Comparison of ENCODE assay signal across 1 cellular context in the genomic region with DNA sequence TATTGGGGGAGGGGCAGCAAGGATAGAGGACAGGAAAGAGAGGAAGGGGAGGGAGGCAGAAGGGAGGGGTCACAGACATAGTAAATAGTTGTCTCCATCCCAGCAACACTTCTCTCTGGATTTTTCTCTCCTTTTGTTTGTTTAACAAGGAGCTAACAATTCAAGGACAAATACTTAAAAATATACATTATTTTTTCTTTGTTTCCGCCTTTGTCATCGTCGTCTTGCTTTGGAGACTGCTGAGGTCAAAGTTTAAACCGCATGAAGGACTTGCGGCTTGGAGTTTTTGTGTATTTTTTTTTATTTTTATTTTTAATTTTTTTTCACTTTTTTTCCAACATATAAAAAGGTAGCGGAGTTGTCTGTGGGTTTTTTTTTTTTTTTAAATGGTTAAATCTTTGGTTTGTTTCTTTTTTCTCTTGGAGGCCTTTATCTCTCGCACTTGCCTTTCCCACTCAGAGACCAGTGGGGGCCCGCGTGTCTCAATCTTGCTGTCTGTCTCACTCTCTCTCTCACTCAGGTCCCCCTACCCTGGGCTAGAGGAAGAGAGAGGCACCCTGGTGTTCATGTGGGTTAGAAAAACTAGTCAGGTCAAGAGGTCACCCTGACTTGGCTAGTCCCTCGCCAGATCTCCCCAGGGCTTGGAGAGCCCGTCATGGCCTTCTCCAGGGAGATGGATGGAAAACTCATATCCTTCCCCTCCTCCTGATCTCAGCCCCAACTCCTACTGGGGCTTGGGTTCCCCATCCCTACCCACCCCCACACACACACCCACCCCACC.
TF ChIP-seq lines count a peak whose summit lies in the region.

No MANE protein-coding gene starts in this region.

TF ChIP-seq in GM12891, 5 proteins besides CTCF, POLR2A, EP300 and RAD21:
- TF ChIP-seq POLR2AphosphoS5 (IDR thresholded peaks at IDR 0.05; ENCODE audit: low read depth, low read length) (no peak), POU2F2 (IDR thresholded peaks at IDR 0.05; ENCODE audit: low read depth, low read length) (no peak), SPI1 (IDR thresholded peaks at IDR 0.05; ENCODE audit: low read depth, low read length) (no peak)
